13 cellular contexts compared by ENCODE assay signal in the genomic region with DNA sequence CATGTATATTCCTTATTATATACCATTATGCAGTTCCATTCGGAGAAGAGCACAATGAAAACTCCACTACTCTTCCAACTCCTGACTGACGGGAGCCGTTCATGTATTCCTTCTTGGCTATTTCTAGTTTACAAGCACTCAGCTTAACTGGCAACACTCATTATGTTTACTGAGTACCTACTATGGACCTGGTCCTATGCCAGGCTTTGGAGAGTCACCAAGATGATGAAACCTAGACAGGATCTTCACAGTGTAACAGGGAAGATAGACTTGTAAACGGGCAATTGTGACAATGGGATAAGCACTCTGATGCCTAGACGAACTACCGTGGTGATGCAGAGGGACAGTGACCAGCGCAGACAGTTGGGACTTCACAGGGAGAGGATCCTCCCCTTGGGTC. TPM values are rescaled to one million over a fixed set of nuclear protein-coding genes. Genes with fewer than 3 reads are reported as not detected.
A peak's percentile ranks its signal among the peaks of the same experiment; 100 is the strongest.
DNase-seq lines count a peak whose midpoint lies in the region; ATAC-seq and TF ChIP-seq lines count a peak whose summit lies in the region.
"Had no signal": no experiment of that assay in that cellular context is flagged by ENCODE, and none has a peak within 500 bp of the region (broad histone marks: within the 10 kb centered on the region; RNA-seq: fewer than 3 reads in every experiment).

No MANE protein-coding gene starts in this region.

- ATAC-seq in left lobe of liver (peak; percentile 11), psoas muscle (no peak), HG03342 (IDR thresholded peaks at IDR 0.05; ENCODE audit: unreplicated experiment) (no peak)

- no peaks in the 10 kb centered on the region for H3K9me3 ChIP-seq in psoas muscle
- H3K9me3 ChIP-seq: BLaER1 had no signal

- TF ChIP-seq CTCF in LNCaP clone FGC (IDR thresholded peaks at IDR 0.05; ENCODE audit: control insufficient read depth, extremely low read depth, insufficient read depth) (no peak), RWPE1 (conservative IDR thresholded peaks at IDR 0.05; ENCODE audit: low read depth) (no peak), psoas muscle (IDR thresholded peaks at IDR 0.05) (no peak)

- POLR2A ChIA-PET in RWPE1 (lab: Yijun Ruan, JAX; ENCODE audit: low non-redundant PET) = no interaction called here

- CTCF ChIA-PET in RWPE1 (lab: Yijun Ruan, JAX) = interaction anchor here (1.5 kb wide), 1 partner anchor 148 kb away, joined by 4 read pairs; no protein-coding TSS in a partner anchor

- peaks cover 20% of the 10 kb centered on the region for H3K4me1 ChIP-seq in psoas muscle

- H3K36me3 ChIP-seq in psoas muscle (ENCODE audit: insufficient read depth in 1 of 2, low read depth in 1 of 2) = peaks cover 0 to 13% of the 10 kb centered on the region in 2 donors

- 79 to 93% (median 85%) methylated on average over 7 of the region's 7 CpGs for WGBS in psoas muscle, 3 donors

- H3K4me3 ChIP-seq in LNCaP clone FGC (ENCODE audit: low read depth, low read length) (no peak overlapping the region), psoas muscle (no peak overlapping the region)
- H3K4me3 ChIP-seq: BLaER1 had no signal

- intact Hi-C loops in psoas muscle (cut with DNase I) = no loop called here

- no peaks in the 10 kb centered on the region for H3K27me3 ChIP-seq in psoas muscle (ENCODE audit: insufficient read depth in 3 of 3, low read length in 2 of 3)
- H3K27me3 ChIP-seq: BLaER1 had no signal

- peak overlapping the region; percentile 81 for H3K27ac ChIP-seq in RWPE1
- peak overlapping the region; percentile 70 for H3K27ac ChIP-seq in psoas muscle
- H3K27ac ChIP-seq: BLaER1 had no signal

- DNase-seq in LNCaP clone FGC (ENCODE audit: low read depth) (peak; percentile 85), RWPE1 (ENCODE audit: low spot score) (no peak), left lobe of liver (ENCODE audit: low spot score) (peak; percentile 61), psoas muscle (no peak), AG20443 (ENCODE audit: low spot score) (no peak), RPMI8226 (no peak)
- DNase-seq: Karpas-422, NCI-H1436, NCI-H226, NCI-H526 treated with DMSO at 0.1 percent for 48 hours, OCI-M1 had no signal

RNA-seq across cellular contexts. Expression of a gene that starts 22.3 kb away (rescaled TPM):
- 7.3 TPM for total RNA-seq in left lobe of liver
- total RNA-seq in psoas muscle = 1 to 10 TPM; 4.1 to 9.3 (median 6.3) TPM
- 1 to 10 TPM; 3.5 to 4.7 (median 3.6) TPM for polyA plus RNA-seq in psoas muscle

RNA-seq across cellular contexts. Expression of a gene that starts 29.3 kb away (rescaled TPM):
- total RNA-seq in left lobe of liver (14.5 TPM), psoas muscle (10 to 100 TPM; 11.8 to 16.7 (median 14.2) TPM)
- 10 to 100 TPM; 12.1 to 20.5 (median 15.5) TPM for polyA plus RNA-seq in psoas muscle

RNA-seq across cellular contexts. Expression of a gene that starts 50.2 kb away (rescaled TPM):
- total RNA-seq in left lobe of liver (11.4 TPM), psoas muscle (1 to 10 TPM; 5.8 to 9.6 (median 6.5) TPM)
- polyA plus RNA-seq in psoas muscle = 1 to 10 TPM; 3.3 to 7.9 (median 4.1) TPM

Comparison
In these comparisons a context has a peak if more than half of its experiments do, and no peak if none do; other contexts are left out.
1. DNase-seq: peak in LNCaP clone FGC (single experiment) and left lobe of liver (single experiment); none in RWPE1 (single experiment), psoas muscle (0 of 2), AG20443 (single experiment) and RPMI8226 (single experiment).